27 cellular contexts compared by ENCODE assay signal in genomic region chr2:158993030-158993429, GRCh38. TPM values are rescaled to one million over a fixed set of nuclear protein-coding genes. Genes with fewer than 3 reads are reported as not detected.
"Had no signal": no experiment of that assay in that cellular context is flagged by ENCODE, and none has a peak within 500 bp of the region (broad histone marks: within the 10 kb centered on the region; RNA-seq: fewer than 3 reads in every experiment).

No MANE protein-coding gene starts in this region.

- H3K36me3 Mint-ChIP-seq: activated CD8-positive, alpha-beta memory T cell treated with anti-CD3 and anti-CD28 coated beads, Interleukin-2, amount 10 ng/mL, durations not matched to agents 7 days and 5 days; activated naive CD4-positive, alpha-beta T cell treated with anti-CD3 and anti-CD28 coated beads, Interleukin-2, amount 50 U/mL, for 24 hours; T-cell had no signal

- H3K36me3 ChIP-seq: ascending aorta had no signal

- H3K9me3 Mint-ChIP-seq: activated B cell treated with CpG ODN at 0.5 μM for 24 hours; activated CD4-positive, alpha-beta T cell treated with anti-CD3 and anti-CD28 coated beads, Interleukin-2, amount 10 ng/mL, durations not matched to agents 24 days and 14 days; activated naive CD4-positive, alpha-beta T cell treated with anti-CD3 and anti-CD28 coated beads, Interleukin-2, amount 50 U/mL, for 24 hours; activated T-cell treated with anti-CD3 and anti-CD28 coated beads, Interleukin-2, amount 50 U/mL, for 24 hours; activated T-helper 1 cell treated with anti-CD3 and anti-CD28 coated beads, Interleukin-12 subunit alpha, Interleukin-12 subunit beta, Interleukin-2, Interleukin-4 antibody, amounts not matched to agents 30 ng/mL and 10 ng/mL and 1 ng/mL, durations not matched to agents 14 hours and 24 hours and 36 hours; central memory CD8-positive, alpha-beta T cell; T-cell had no signal

- H3K4me3 Mint-ChIP-seq: activated B cell treated with CpG ODN at 0.5 μM for 24 hours; activated CD4-positive, alpha-beta T cell treated with anti-CD3 and anti-CD28 coated beads, Interleukin-2, amount 10 ng/mL, durations not matched to agents 24 days and 14 days; activated CD8-positive, alpha-beta memory T cell treated with anti-CD3 and anti-CD28 coated beads, Interleukin-2, amount 10 ng/mL, durations not matched to agents 7 days and 5 days; activated naive CD4-positive, alpha-beta T cell treated with anti-CD3 and anti-CD28 coated beads, Interleukin-2, amount 50 U/mL, for 24 hours; activated T-cell treated with anti-CD3 and anti-CD28 coated beads, Interleukin-2, amount 50 U/mL, for 24 hours; activated T-helper 1 cell treated with anti-CD3 and anti-CD28 coated beads, Interleukin-12 subunit alpha, Interleukin-12 subunit beta, Interleukin-2, Interleukin-4 antibody, amounts not matched to agents 30 ng/mL and 10 ng/mL and 1 ng/mL, durations not matched to agents 14 hours and 24 hours and 36 hours; brain; central memory CD8-positive, alpha-beta T cell; T-cell had no signal

- H3K27ac Mint-ChIP-seq: activated B cell treated with CpG ODN at 0.5 μM for 24 hours; activated CD4-positive, alpha-beta T cell treated with anti-CD3 and anti-CD28 coated beads, Interleukin-2, amount 10 ng/mL, durations not matched to agents 24 days and 14 days; activated CD8-positive, alpha-beta memory T cell treated with anti-CD3 and anti-CD28 coated beads, Interleukin-2, amount 10 ng/mL, durations not matched to agents 7 days and 5 days; activated naive CD4-positive, alpha-beta T cell treated with anti-CD3 and anti-CD28 coated beads, Interleukin-2, amount 50 U/mL, for 24 hours; activated T-cell treated with anti-CD3 and anti-CD28 coated beads, Interleukin-2, amount 50 U/mL, for 24 hours; activated T-helper 1 cell treated with anti-CD3 and anti-CD28 coated beads, Interleukin-12 subunit alpha, Interleukin-12 subunit beta, Interleukin-2, Interleukin-4 antibody, amounts not matched to agents 30 ng/mL and 10 ng/mL and 1 ng/mL, durations not matched to agents 14 hours and 24 hours and 36 hours; brain; T-cell had no signal

- H3K4me3 ChIP-seq: ascending aorta, SK-N-MC had no signal

- H3K27me3 ChIP-seq: ascending aorta had no signal

- ATAC-seq: activated CD8-positive, alpha-beta memory T cell treated with anti-CD3 and anti-CD28 coated beads, Interleukin-2, amount 10 ng/mL, durations not matched to agents 7 days and 5 days; T-cell had no signal

- H3K4me1 Mint-ChIP-seq: activated B cell treated with CpG ODN at 0.5 μM for 24 hours; activated CD4-positive, alpha-beta T cell treated with anti-CD3 and anti-CD28 coated beads, Interleukin-2, amount 10 ng/mL, durations not matched to agents 24 days and 14 days; activated CD8-positive, alpha-beta memory T cell treated with anti-CD3 and anti-CD28 coated beads, Interleukin-2, amount 10 ng/mL, durations not matched to agents 7 days and 5 days; activated naive CD4-positive, alpha-beta T cell treated with anti-CD3 and anti-CD28 coated beads, Interleukin-2, amount 50 U/mL, for 24 hours; central memory CD8-positive, alpha-beta T cell; T-cell had no signal

- DNase-seq: activated B cell treated with CpG ODN at 0.5 μM for 24 hours; activated CD4-positive, alpha-beta T cell treated with anti-CD3 and anti-CD28 coated beads for 1 hour; activated CD4-positive, alpha-beta T cell treated with anti-CD3 and anti-CD28 coated beads, Interleukin-2, amount 10 ng/mL, durations not matched to agents 24 days and 14 days; activated CD4-positive, alpha-beta T cell treated with anti-CD3 and anti-CD28 coated beads, Interleukin-2, amount 50 U/mL, for 48 hours; activated CD8-positive, alpha-beta memory T cell treated with anti-CD3 and anti-CD28 coated beads, Interleukin-2, amount 10 ng/mL, durations not matched to agents 7 days and 5 days; activated effector memory CD4-positive, alpha-beta T cell treated with Interleukin-2 at 50 U/mL for 16 hours; activated naive CD4-positive, alpha-beta T cell; activated T-cell treated with anti-CD3 and anti-CD28 coated beads, Interleukin-2, amount 50 U/mL, for 24 hours; MM.1S; NCI-H1105; NCI-H1436; NCI-H1694 treated with DMSO at 0.1 percent for 48 hours; NCI-H2029 treated with DMSO at 0.1 percent for 48 hours; NCI-H345; NCI-H510A; NCI-H69; NK-92 treated with Interleukin-12 subunit alpha and Interleukin-12 subunit beta, amount 100 ng/mL, for 24 hours; OCI-M1; T-cell; T-helper 2 cell; T1000 had no signal

- H3K27me3 Mint-ChIP-seq: brain had no signal

- H3K27ac ChIP-seq: ascending aorta, SK-N-MC had no signal

- H3K9me3 ChIP-seq: ascending aorta had no signal

RNA-seq across cellular contexts. Expression of gene TANC1, which starts 24.6 kb away (rescaled TPM):
- total RNA-seq: activated B cell treated with CpG ODN at 0.5 μM for 24 hours had no signal
